Comparison of ENCODE assay signal across 1 cellular context in genomic region chr7:105512926-105513526, GRCh38.
TF ChIP-seq lines count a peak whose summit lies in the region.

No MANE protein-coding gene starts in this region.

TF ChIP-seq in GM23338, 12 proteins besides CTCF, POLR2A, EP300 and RAD21:
- TF ChIP-seq ZNF331 (CRISPR knock-in tag; IDR thresholded peaks at IDR 0.05; ENCODE audit: low read depth) (no peak), STAT1 (IDR thresholded peaks at IDR 0.05; ENCODE audit: unreplicated experiment) (no peak), EZH2 (IDR thresholded peaks at IDR 0.05; ENCODE audit: low read depth, unreplicated experiment) (no peak), ETS1 (IDR thresholded peaks at IDR 0.05) (no peak), NANOG (IDR thresholded peaks at IDR 0.05; ENCODE audit: borderline replicate concordance) (no peak), CREB1 (CRISPR knock-in tag; IDR thresholded peaks at IDR 0.05; ENCODE audit: low read depth) (no peak), ZNF462 (CRISPR knock-in tag; IDR thresholded peaks at IDR 0.05) (no peak), ZNF114 (CRISPR knock-in tag; IDR thresholded peaks at IDR 0.05) (no peak), POLR2AphosphoS5 (IDR thresholded peaks at IDR 0.05; ENCODE audit: low read depth) (no peak), JUNB (IDR thresholded peaks at IDR 0.05; ENCODE audit: unreplicated experiment) (no peak), EZH2phosphoT487 (IDR thresholded peaks at IDR 0.05; ENCODE audit: unreplicated experiment) (no peak)
- TF ChIP-seq, protein P1, sequence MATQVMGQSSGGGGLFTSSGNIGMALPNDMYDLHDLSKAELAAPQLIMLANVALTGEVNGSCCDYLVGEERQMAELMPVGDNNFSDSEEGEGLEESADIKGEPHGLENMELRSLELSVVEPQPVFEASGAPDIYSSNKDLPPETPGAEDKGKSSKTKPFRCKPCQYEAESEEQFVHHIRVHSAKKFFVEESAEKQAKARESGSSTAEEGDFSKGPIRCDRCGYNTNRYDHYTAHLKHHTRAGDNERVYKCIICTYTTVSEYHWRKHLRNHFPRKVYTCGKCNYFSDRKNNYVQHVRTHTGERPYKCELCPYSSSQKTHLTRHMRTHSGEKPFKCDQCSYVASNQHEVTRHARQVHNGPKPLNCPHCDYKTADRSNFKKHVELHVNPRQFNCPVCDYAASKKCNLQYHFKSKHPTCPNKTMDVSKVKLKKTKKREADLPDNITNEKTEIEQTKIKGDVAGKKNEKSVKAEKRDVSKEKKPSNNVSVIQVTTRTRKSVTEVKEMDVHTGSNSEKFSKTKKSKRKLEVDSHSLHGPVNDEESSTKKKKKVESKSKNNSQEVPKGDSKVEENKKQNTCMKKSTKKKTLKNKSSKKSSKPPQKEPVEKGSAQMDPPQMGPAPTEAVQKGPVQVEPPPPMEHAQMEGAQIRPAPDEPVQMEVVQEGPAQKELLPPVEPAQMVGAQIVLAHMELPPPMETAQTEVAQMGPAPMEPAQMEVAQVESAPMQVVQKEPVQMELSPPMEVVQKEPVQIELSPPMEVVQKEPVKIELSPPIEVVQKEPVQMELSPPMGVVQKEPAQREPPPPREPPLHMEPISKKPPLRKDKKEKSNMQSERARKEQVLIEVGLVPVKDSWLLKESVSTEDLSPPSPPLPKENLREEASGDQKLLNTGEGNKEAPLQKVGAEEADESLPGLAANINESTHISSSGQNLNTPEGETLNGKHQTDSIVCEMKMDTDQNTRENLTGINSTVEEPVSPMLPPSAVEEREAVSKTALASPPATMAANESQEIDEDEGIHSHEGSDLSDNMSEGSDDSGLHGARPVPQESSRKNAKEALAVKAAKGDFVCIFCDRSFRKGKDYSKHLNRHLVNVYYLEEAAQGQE (IDR thresholded peaks at IDR 0.05; ENCODE audit: unreplicated experiment), result no peak
TF ChIP-seq in GM23338: peak in this region for 0.
